In genomic region chr18:45688834-45689233, GRCh38 we compare ENCODE assay signal across 9 cellular contexts. TPM values are rescaled to one million over a fixed set of nuclear protein-coding genes. Genes with fewer than 3 reads are reported as not detected.
DNase-seq lines count a peak whose midpoint lies in the region; ATAC-seq and TF ChIP-seq lines count a peak whose summit lies in the region.
"Had no signal": no experiment of that assay in that cellular context is flagged by ENCODE, and none has a peak within 500 bp of the region (broad histone marks: within the 10 kb centered on the region; RNA-seq: fewer than 3 reads in every experiment).

No MANE protein-coding gene starts in this region.

- H3K9me3 ChIP-seq in gastrocnemius medialis: no peaks in the 10 kb centered on the region

- H3K27me3 ChIP-seq in gastrocnemius medialis: no peaks in the 10 kb centered on the region

- no peaks in the 10 kb centered on the region for H3K36me3 ChIP-seq in gastrocnemius medialis

- intact Hi-C loops in gastrocnemius medialis (cut with DNase I; ENCODE audit: low total_unique reads): no loop called here

- peak overlapping the region; percentile 97 for H3K27ac Mint-ChIP-seq in central memory CD8-positive, alpha-beta T cell (ENCODE audit: low read depth)

- no peaks in the 10 kb centered on the region for H3K9me3 Mint-ChIP-seq in central memory CD8-positive, alpha-beta T cell

- TF ChIP-seq CTCF in gastrocnemius medialis (IDR thresholded peaks at IDR 0.05 in 4 of 5, conservative IDR thresholded peaks at IDR 0.05 in 1 of 5): no peak

- H3K4me3 ChIP-seq in gastrocnemius medialis: no peak overlapping the region

- no peak for TF ChIP-seq POLR2A in gastrocnemius medialis (IDR thresholded peaks at IDR 0.05)

- H3K4me1 ChIP-seq in gastrocnemius medialis: no peaks in the 10 kb centered on the region

- H3K36me3 Mint-ChIP-seq in central memory CD8-positive, alpha-beta T cell (ENCODE audit: insufficient read depth): peaks cover 2% of the 10 kb centered on the region

- H3K4me3 Mint-ChIP-seq in central memory CD8-positive, alpha-beta T cell: peak overlapping the region; percentile 91

- ATAC-seq in HG03354 (IDR thresholded peaks at IDR 0.05; ENCODE audit: poor library complexity, severe bottlenecking, unreplicated experiment) (peak; percentile 23), GM21528 (IDR thresholded peaks at IDR 0.05; ENCODE audit: low FRiP score, unreplicated experiment) (no peak), HG02870 (IDR thresholded peaks at IDR 0.05; ENCODE audit: unreplicated experiment) (no peak), GM19467 (IDR thresholded peaks at IDR 0.05; ENCODE audit: unreplicated experiment) (no peak), gastrocnemius medialis (no peak)
- ATAC-seq in central memory CD8-positive, alpha-beta T cell (replicated peaks; ENCODE audit: extremely low read depth, poor library complexity, severe bottlenecking): no peak

- peaks cover 61% of the 10 kb centered on the region for H3K4me1 Mint-ChIP-seq in central memory CD8-positive, alpha-beta T cell

- H3K27ac ChIP-seq in gastrocnemius medialis: no peak overlapping the region

- in situ Hi-C loops in gastrocnemius medialis (cut with MboI; ENCODE audit: low sequenced_read_pairs in 4 of 4): loop anchor here in 1 of 4 donors (25.0 kb wide), 2 partner anchors 198 to 373 kb away; partner anchors contain the start of gene PSTPIP2

- no peaks in the 10 kb centered on the region for H3K27me3 Mint-ChIP-seq in central memory CD8-positive, alpha-beta T cell

- peak; percentile 45 to 54 for DNase-seq in activated CD4-positive, alpha-beta T cell treated with anti-CD3 and anti-CD28 coated beads for 24 hours (ENCODE audit: low read depth in 2 of 2)
- peak; percentile 36 to 51 for DNase-seq in central memory CD8-positive, alpha-beta T cell (ENCODE audit: low spot score in 2 of 2)
- DNase-seq in stimulated activated CD8-positive, alpha-beta memory T cell treated with anti-CD3 and anti-CD28 coated beads, Interleukin-4, amount 100 ng/mL, for 4 hours (ENCODE audit: low read depth in 2 of 2, low spot score in 1 of 2): peak; percentile 40 to 60
- no peak for DNase-seq in gastrocnemius medialis

RNA-seq across cellular contexts. Expression of gene SLC14A1, which starts 35.1 kb away (rescaled TPM):
- 1 to 10 TPM; 1.1 to 8.2 (median 7.1) TPM for total RNA-seq in gastrocnemius medialis
- total RNA-seq: endothelial cell of umbilical vein had no signal

Comparison
In these comparisons a context has a peak if more than half of its experiments do, and no peak if none do; other contexts are left out.
1. DNase-seq: peak in activated CD4-positive, alpha-beta T cell treated with anti-CD3 and anti-CD28 coated beads for 24 hours (2 of 2), central memory CD8-positive, alpha-beta T cell (2 of 2) and stimulated activated CD8-positive, alpha-beta memory T cell treated with anti-CD3 and anti-CD28 coated beads, Interleukin-4, amount 100 ng/mL, for 4 hours (2 of 2); none in gastrocnemius medialis (0 of 2).